38 cellular contexts compared by ENCODE assay signal in genomic region chr17:69043098-69043497, GRCh38. TPM values are rescaled to one million over a fixed set of nuclear protein-coding genes. Genes with fewer than 3 reads are reported as not detected.
"Had no signal": no experiment of that assay in that cellular context is flagged by ENCODE, and none has a peak within 500 bp of the region (broad histone marks: within the 10 kb centered on the region; RNA-seq: fewer than 3 reads in every experiment).

No MANE protein-coding gene starts in this region.

- H3K27me3 ChIP-seq: adrenal gland, body of pancreas, brain microvascular endothelial cell, breast epithelium had no signal

- H3K27ac Mint-ChIP-seq: activated B cell treated with CpG ODN at 0.5 μM for 24 hours; activated CD4-positive, alpha-beta memory T cell treated with anti-CD3 and anti-CD28 coated beads for 36 hours; activated CD4-positive, alpha-beta T cell treated with anti-CD3 and anti-CD28 coated beads, Interleukin-2, amount 10 ng/mL, durations not matched to agents 24 days and 14 days; activated CD8-positive, alpha-beta T cell treated with anti-CD3 and anti-CD28 coated beads for 36 hours; activated naive CD4-positive, alpha-beta T cell treated with anti-CD3 and anti-CD28 coated beads for 36 hours; activated naive CD4-positive, alpha-beta T cell treated with anti-CD3 and anti-CD28 coated beads, Interleukin-2, amount 50 U/mL, for 72 hours; activated naive CD8-positive, alpha-beta T cell treated with anti-CD3 and anti-CD28 coated beads for 36 hours; activated T-cell treated with anti-CD3 and anti-CD28 coated beads, Interleukin-2, amount 50 U/mL, for 72 hours; activated T-helper 1 cell treated with anti-CD3 and anti-CD28 coated beads, Interleukin-12 subunit alpha, Interleukin-12 subunit beta, Interleukin-2, Interleukin-4 antibody, amounts not matched to agents 30 ng/mL and 10 ng/mL and 1 ng/mL, durations not matched to agents 14 hours and 24 hours and 36 hours; activated T-helper 17 cell treated with anti-CD3 and anti-CD28 coated beads, Interleukin-2, amount 50 U/mL, for 72 hours; T-helper 1 cell treated with Interleukin-12 subunit alpha and Interleukin-12 subunit beta and Interleukin-4 antibody, amounts not matched to agents 30 μg/mL and 1 μg/mL, for 36 hours; T-helper 2 cell treated with Interferon-gamma antibody and Interleukin-4, amounts not matched to agents 5 μg/mL and 100 μg/mL, for 36 hours had no signal

- H3K36me3 ChIP-seq: adrenal gland, brain microvascular endothelial cell, breast epithelium had no signal

- H3K9me3 ChIP-seq: adrenal gland, body of pancreas, breast epithelium had no signal

- H3K36me3 Mint-ChIP-seq: activated CD4-positive, alpha-beta memory T cell treated with anti-CD3 and anti-CD28 coated beads for 36 hours; activated naive CD4-positive, alpha-beta T cell treated with anti-CD3 and anti-CD28 coated beads, Interleukin-2, amount 50 U/mL, for 72 hours; activated naive CD8-positive, alpha-beta T cell treated with anti-CD3 and anti-CD28 coated beads for 36 hours had no signal

- H3K4me3 ChIP-seq: adrenal gland, body of pancreas, breast epithelium had no signal

- H3K4me3 Mint-ChIP-seq: activated B cell treated with CpG ODN at 0.5 μM for 24 hours; activated CD4-positive, alpha-beta memory T cell treated with anti-CD3 and anti-CD28 coated beads for 36 hours; activated CD4-positive, alpha-beta T cell treated with anti-CD3 and anti-CD28 coated beads, Interleukin-2, amount 10 ng/mL, durations not matched to agents 24 days and 14 days; activated CD8-positive, alpha-beta T cell treated with anti-CD3 and anti-CD28 coated beads for 36 hours; activated naive CD4-positive, alpha-beta T cell treated with anti-CD3 and anti-CD28 coated beads for 36 hours; activated naive CD8-positive, alpha-beta T cell treated with anti-CD3 and anti-CD28 coated beads for 36 hours; activated T-cell treated with anti-CD3 and anti-CD28 coated beads, Interleukin-2, amount 50 U/mL, for 4 hours; activated T-cell treated with anti-CD3 and anti-CD28 coated beads, Interleukin-2, amount 50 U/mL, for 72 hours; activated T-helper 1 cell treated with anti-CD3 and anti-CD28 coated beads, Interleukin-12 subunit alpha, Interleukin-12 subunit beta, Interleukin-2, Interleukin-4 antibody, amounts not matched to agents 30 ng/mL and 10 ng/mL and 1 ng/mL, durations not matched to agents 14 hours and 24 hours and 36 hours; activated T-helper 17 cell treated with anti-CD3 and anti-CD28 coated beads, Interleukin-2, amount 50 U/mL, for 72 hours; T-helper 1 cell treated with Interleukin-12 subunit alpha and Interleukin-12 subunit beta and Interleukin-4 antibody, amounts not matched to agents 30 μg/mL and 1 μg/mL, for 36 hours; T-helper 2 cell treated with Interferon-gamma antibody and Interleukin-4, amounts not matched to agents 5 μg/mL and 100 μg/mL, for 36 hours had no signal

- H3K27ac ChIP-seq: adrenal gland, body of pancreas, brain microvascular endothelial cell, breast epithelium, VCaP had no signal

- H3K4me1 ChIP-seq: breast epithelium had no signal

- FAIRE-seq: astrocyte, TTC549 had no signal

- DNase-seq: activated B cell treated with CpG ODN at 0.5 μM for 24 hours; activated CD4-positive, alpha-beta memory T cell treated with anti-CD3 and anti-CD28 coated beads for 36 hours; activated CD4-positive, alpha-beta T cell treated with anti-CD3 and anti-CD28 coated beads for 4 hours; activated CD4-positive, alpha-beta T cell treated with anti-CD3 and anti-CD28 coated beads, Interleukin-2, amount 10 ng/mL, durations not matched to agents 24 days and 14 days; activated CD4-positive, alpha-beta T cell treated with anti-CD3 and anti-CD28 coated beads, Interleukin-2, amount 50 U/mL, for 1 hour; activated CD4-positive, alpha-beta T cell treated with anti-CD3 and anti-CD28 coated beads, Interleukin-2, amount 50 U/mL, for 4 hours; activated CD4-positive, CD25-positive, alpha-beta regulatory T cell treated with anti-CD3 and anti-CD28 coated beads, Interleukin-2, amount 50 U/mL, for 72 hours; activated CD8-positive, alpha-beta memory T cell treated with anti-CD3 and anti-CD28 coated beads, Interleukin-2, amount 50 U/mL, for 4 hours; activated CD8-positive, alpha-beta T cell treated with anti-CD3 and anti-CD28 coated beads for 36 hours; activated effector memory CD4-positive, alpha-beta T cell treated with anti-CD3 and anti-CD28 coated beads, Interleukin-2, amount 50 U/mL, for 16 hours; activated gamma-delta T cell treated with Interleukin-2 at 50 U/mL for 16 hours; activated naive CD4-positive, alpha-beta T cell; activated naive CD4-positive, alpha-beta T cell treated with anti-CD3 and anti-CD28 coated beads for 36 hours; activated naive CD4-positive, alpha-beta T cell treated with anti-CD3 and anti-CD28 coated beads, Interleukin-2, amount 50 U/mL, for 16 hours; activated naive CD8-positive, alpha-beta T cell treated with anti-CD3 and anti-CD28 coated beads for 36 hours; activated T-cell treated with anti-CD3 and anti-CD28 coated beads for 4 hours; activated T-cell treated with anti-CD3 and anti-CD28 coated beads, Interleukin-2, amount 50 U/mL, for 1 hour; activated T-cell treated with anti-CD3 and anti-CD28 coated beads, Interleukin-2, amount 50 U/mL, for 4 hours; activated T-cell treated with anti-CD3 and anti-CD28 coated beads, Interleukin-2, amount 50 U/mL, for 72 hours; adrenal gland; amniotic stem cell; aorta; body of pancreas; brain microvascular endothelial cell; central memory CD4-positive, alpha-beta T cell; T-helper 1 cell; T-helper 2 cell; T-helper 9 cell had no signal

- H3K27me3 Mint-ChIP-seq: activated B cell treated with CpG ODN at 0.5 μM for 24 hours; activated CD4-positive, alpha-beta memory T cell treated with anti-CD3 and anti-CD28 coated beads for 36 hours; activated CD4-positive, alpha-beta T cell treated with anti-CD3 and anti-CD28 coated beads, Interleukin-2, amount 10 ng/mL, durations not matched to agents 24 days and 14 days; activated CD8-positive, alpha-beta T cell treated with anti-CD3 and anti-CD28 coated beads for 36 hours; activated naive CD8-positive, alpha-beta T cell treated with anti-CD3 and anti-CD28 coated beads for 36 hours; activated T-helper 17 cell treated with anti-CD3 and anti-CD28 coated beads, Interleukin-2, amount 50 U/mL, for 72 hours had no signal

- ATAC-seq: activated CD8-positive, alpha-beta T cell treated with anti-CD3 and anti-CD28 coated beads for 36 hours; activated naive CD4-positive, alpha-beta T cell treated with anti-CD3 and anti-CD28 coated beads, Interleukin-2, amount 50 U/mL, for 72 hours; activated T-cell treated with anti-CD3 and anti-CD28 coated beads, Interleukin-2, amount 50 U/mL, for 4 hours; activated T-cell treated with anti-CD3 and anti-CD28 coated beads, Interleukin-2, amount 50 U/mL, for 72 hours; body of pancreas had no signal

- H3K9me3 Mint-ChIP-seq: activated B cell treated with CpG ODN at 0.5 μM for 24 hours; activated CD4-positive, alpha-beta memory T cell treated with anti-CD3 and anti-CD28 coated beads for 36 hours; activated naive CD4-positive, alpha-beta T cell treated with anti-CD3 and anti-CD28 coated beads for 36 hours; activated naive CD4-positive, alpha-beta T cell treated with anti-CD3 and anti-CD28 coated beads, Interleukin-2, amount 50 U/mL, for 72 hours; activated T-cell treated with anti-CD3 and anti-CD28 coated beads, Interleukin-2, amount 50 U/mL, for 4 hours; activated T-helper 1 cell treated with anti-CD3 and anti-CD28 coated beads, Interleukin-12 subunit alpha, Interleukin-12 subunit beta, Interleukin-2, Interleukin-4 antibody, amounts not matched to agents 30 ng/mL and 10 ng/mL and 1 ng/mL, durations not matched to agents 14 hours and 24 hours and 36 hours; activated T-helper 17 cell treated with anti-CD3 and anti-CD28 coated beads, Interleukin-2, amount 50 U/mL, for 72 hours; T-helper 2 cell treated with Interferon-gamma antibody and Interleukin-4, amounts not matched to agents 5 μg/mL and 100 μg/mL, for 36 hours had no signal

- H3K4me1 Mint-ChIP-seq: activated B cell treated with CpG ODN at 0.5 μM for 24 hours had no signal

RNA-seq across cellular contexts. Expression of gene ABCA9, which starts 17.6 kb away (rescaled TPM):
- total RNA-seq: activated CD4-positive, alpha-beta memory T cell treated with anti-CD3 and anti-CD28 coated beads for 36 hours; activated CD8-positive, alpha-beta memory T cell treated with anti-CD3 and anti-CD28 coated beads for 36 hours; activated CD8-positive, alpha-beta T cell treated with anti-CD3 and anti-CD28 coated beads for 36 hours; activated naive CD4-positive, alpha-beta T cell treated with anti-CD3 and anti-CD28 coated beads for 36 hours; activated naive CD4-positive, alpha-beta T cell treated with anti-CD3 and anti-CD28 coated beads, Interleukin-2, amount 50 U/mL, for 72 hours; activated naive CD8-positive, alpha-beta T cell treated with anti-CD3 and anti-CD28 coated beads for 36 hours; activated T-cell treated with anti-CD3 and anti-CD28 coated beads, Interleukin-2, amount 50 U/mL, for 4 hours; activated T-helper 1 cell treated with anti-CD3 and anti-CD28 coated beads, Interleukin-12 subunit alpha, Interleukin-12 subunit beta, Interleukin-2, Interleukin-4 antibody, amounts not matched to agents 30 ng/mL and 10 ng/mL and 1 ng/mL, durations not matched to agents 14 hours and 24 hours and 36 hours had no signal
